Comparison of ENCODE assay signal across 9 cellular contexts in the genomic region with DNA sequence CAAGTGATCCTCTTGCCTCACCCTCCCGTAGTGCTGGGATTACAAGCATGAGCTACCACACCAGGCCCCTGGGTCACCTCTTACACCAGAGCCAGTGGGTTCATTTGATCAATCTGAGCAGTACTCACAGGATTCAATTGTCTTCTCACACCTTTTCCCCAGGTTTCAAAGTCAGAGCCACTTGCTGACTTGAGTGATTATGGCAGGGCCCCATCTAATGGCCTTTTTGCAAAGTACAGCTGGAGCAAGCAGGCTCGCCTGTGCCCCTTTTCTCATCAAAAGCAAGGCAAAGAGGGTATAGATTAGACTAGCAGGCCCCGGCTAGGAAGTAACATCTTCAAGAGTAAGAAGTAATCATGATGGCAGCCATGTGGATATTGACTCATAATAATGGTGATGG.
A peak's percentile ranks its signal among the peaks of the same experiment; 100 is the strongest.
DNase-seq lines count a peak whose midpoint lies in the region; ATAC-seq and TF ChIP-seq lines count a peak whose summit lies in the region.
"Had no signal": no experiment of that assay in that cellular context is flagged by ENCODE, and none has a peak within 500 bp of the region (broad histone marks: within the 10 kb centered on the region; RNA-seq: fewer than 3 reads in every experiment).

No MANE protein-coding gene starts in this region.

- peak; percentile 75 for ATAC-seq in activated B cell treated with CpG ODN at 0.5 μM for 24 hours (ENCODE audit: low read depth)
- no peak for ATAC-seq in HG03521 (IDR thresholded peaks at IDR 0.05; ENCODE audit: unreplicated experiment)

- CTCF ChIA-PET in activated B cell treated with CpG ODN at 0.5 μM for 24 hours (lab: Charles Lee): interaction anchor here (0.6 to 2.9 kb wide), 5 partner anchors 43 to 227 kb away, joined by 3 to 11 read pairs (median 4); no protein-coding TSS in a partner anchor

- H3K27ac Mint-ChIP-seq in activated B cell treated with CpG ODN at 0.5 μM for 24 hours (no peak overlapping the region), nephron progenitor cell (no peak overlapping the region)

- H3K27me3 Mint-ChIP-seq in activated B cell treated with CpG ODN at 0.5 μM for 24 hours (no peaks in the 10 kb centered on the region), nephron progenitor cell (ENCODE audit: low read depth, poor library complexity) (peaks cover 13% of the 10 kb centered on the region)
- H3K27me3 Mint-ChIP-seq: natural killer cell treated with Interleukin-12 subunit alpha and Interleukin-12 subunit beta and Interleukin-15 and Interleukin-18, amount 100 ng/mL, for 72 hours had no signal

- intact Hi-C loops in activated B cell treated with CpG ODN at 0.5 μM for 24 hours (cut with micrococcal nuclease): loop anchor here (1.0 to 10.0 kb wide), 3 partner anchors 44 to 229 kb away; no protein-coding TSS in a partner anchor

- no peaks in the 10 kb centered on the region for H3K36me3 Mint-ChIP-seq in activated B cell treated with CpG ODN at 0.5 μM for 24 hours (ENCODE audit: low read depth)
- H3K36me3 Mint-ChIP-seq in nephron progenitor cell (ENCODE audit: low read depth): peaks cover 22% of the 10 kb centered on the region
- H3K36me3 Mint-ChIP-seq: natural killer cell treated with Interleukin-12 subunit alpha and Interleukin-12 subunit beta and Interleukin-15 and Interleukin-18, amount 100 ng/mL, for 72 hours had no signal

- DNase-seq in AG09319 (ENCODE audit: extremely low read depth, low read depth): no peak
- peak; percentile 74 for DNase-seq in GM13977 (ENCODE audit: low spot score)
- DNase-seq in NCI-H1436 treated with DMSO at 0.1 percent for 48 hours (lab: John Stamatoyannopoulos, UW): peak; percentile 54
- no peak for DNase-seq in activated B cell treated with CpG ODN at 0.5 μM for 24 hours
- DNase-seq in ecto neural progenitor cell (ENCODE audit: low spot score): peak; percentile 69
- no peak for DNase-seq in nephron progenitor cell
- no peak for DNase-seq in amniotic stem cell (lab: John Stamatoyannopoulos, UW)

- H3K9me3 Mint-ChIP-seq in activated B cell treated with CpG ODN at 0.5 μM for 24 hours (no peaks in the 10 kb centered on the region), nephron progenitor cell (peaks cover 22% of the 10 kb centered on the region)
- H3K9me3 Mint-ChIP-seq: natural killer cell treated with Interleukin-12 subunit alpha and Interleukin-12 subunit beta and Interleukin-15 and Interleukin-18, amount 100 ng/mL, for 72 hours had no signal

- H3K4me1 Mint-ChIP-seq in activated B cell treated with CpG ODN at 0.5 μM for 24 hours (no peaks in the 10 kb centered on the region), nephron progenitor cell (peaks cover 37% of the 10 kb centered on the region)

- H3K4me3 Mint-ChIP-seq in activated B cell treated with CpG ODN at 0.5 μM for 24 hours (no peak overlapping the region), nephron progenitor cell (no peak overlapping the region)
- H3K4me3 Mint-ChIP-seq: natural killer cell treated with Interleukin-12 subunit alpha and Interleukin-12 subunit beta and Interleukin-15 and Interleukin-18, amount 100 ng/mL, for 72 hours had no signal

- POLR2A ChIA-PET in activated B cell treated with CpG ODN at 0.5 μM for 24 hours (lab: Charles Lee): interaction anchor here (1.2 to 1.8 kb wide), 2 partner anchors 28 to 224 kb away, joined by 3 to 5 read pairs; no protein-coding TSS in a partner anchor

- TF ChIP-seq CTCF in AG09319 (IDR thresholded peaks at IDR 0.05; ENCODE audit: low read depth, low read length) (peak; percentile 44), GM13977 (IDR thresholded peaks at IDR 0.05; ENCODE audit: extremely low read depth, insufficient read depth, missing control alignments) (peak; percentile 82), activated B cell treated with CpG ODN at 0.5 μM for 24 hours (IDR thresholded peaks at IDR 0.05) (no peak), nephron progenitor cell (IDR thresholded peaks at IDR 0.05) (peak; percentile 41)

- in situ Hi-C loops in GM13977 (cut with MboI; ENCODE audit: low pct_unique_long_range_greater_than_20kb, low sequenced_read_pairs, unreplicated experiment): no loop called here

Comparison
In these comparisons a context has a peak if more than half of its experiments do, and no peak if none do; other contexts are left out.
1. DNase-seq: peak in GM13977 (single experiment), NCI-H1436 treated with DMSO at 0.1 percent for 48 hours (single experiment) and ecto neural progenitor cell (single experiment); none in AG09319 (single experiment), activated B cell treated with CpG ODN at 0.5 μM for 24 hours (single experiment), nephron progenitor cell (single experiment) and amniotic stem cell (single experiment).